ENCODE assay signal across 14 cellular contexts in the genomic region with DNA sequence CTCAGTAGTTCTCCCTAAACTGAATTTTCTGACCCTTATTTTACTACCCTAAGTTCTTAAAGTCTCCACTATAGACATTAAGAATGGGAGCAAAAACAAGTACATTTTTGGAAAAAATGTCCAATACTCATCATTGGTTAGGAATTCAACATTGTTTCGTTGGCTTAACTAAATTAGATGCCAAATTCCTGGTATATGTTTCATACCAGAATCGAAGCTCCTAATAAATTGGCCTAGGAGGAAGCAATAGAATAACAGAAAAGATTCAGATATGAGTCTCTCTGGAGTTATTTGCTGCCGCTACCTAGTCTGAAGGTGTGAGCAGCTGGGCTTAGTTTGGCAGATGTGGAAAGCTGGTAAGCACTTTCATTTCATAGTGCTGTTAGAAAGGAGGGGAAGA. TPM values are rescaled to one million over a fixed set of nuclear protein-coding genes. Genes with fewer than 3 reads are reported as not detected.
DNase-seq lines count a peak whose midpoint lies in the region; ATAC-seq and TF ChIP-seq lines count a peak whose summit lies in the region.
"Had no signal": no experiment of that assay in that cellular context is flagged by ENCODE, and none has a peak within 500 bp of the region (broad histone marks: within the 10 kb centered on the region; RNA-seq: fewer than 3 reads in every experiment).

No MANE protein-coding gene starts in this region.

- peaks cover 22% of the 10 kb centered on the region for H3K4me1 ChIP-seq in ACC112 (ENCODE audit: control insufficient read depth, insufficient read depth, low read length, unreplicated experiment)
- peaks cover 11% of the 10 kb centered on the region for H3K4me1 ChIP-seq in foreskin keratinocyte
- no peaks in the 10 kb centered on the region for H3K4me1 ChIP-seq in transverse colon
- H3K4me1 ChIP-seq: esophagus squamous epithelium, thyroid gland had no signal

- TF ChIP-seq EP300 in transverse colon (IDR thresholded peaks at IDR 0.05; ENCODE audit: low read depth) = no peak

- WGBS in transverse colon (ENCODE audit: low coverage in 1 of 2), 2 donors = 81 to 88% methylated on average over 3 of the region's 3 CpGs

- peak; percentile 41 for ATAC-seq in foreskin keratinocyte
- ATAC-seq in stimulated activated naive CD8-positive, alpha-beta T cell treated with anti-CD3 and anti-CD28 coated beads, Interleukin-15, amount 100 ng/mL, for 72 hours = no peak
- ATAC-seq: GM12878 had no signal

- H3K27ac Mint-ChIP-seq in stimulated activated naive CD8-positive, alpha-beta T cell treated with anti-CD3 and anti-CD28 coated beads, Interleukin-15, amount 100 ng/mL, for 72 hours = no peak overlapping the region
- H3K27ac Mint-ChIP-seq: activated naive CD4-positive, alpha-beta T cell treated with anti-CD3 and anti-CD28 coated beads for 36 hours had no signal

- H3K27me3 Mint-ChIP-seq in stimulated activated naive CD8-positive, alpha-beta T cell treated with anti-CD3 and anti-CD28 coated beads, Interleukin-15, amount 100 ng/mL, for 72 hours = no peaks in the 10 kb centered on the region

- H3K9me3 Mint-ChIP-seq in stimulated activated naive CD8-positive, alpha-beta T cell treated with anti-CD3 and anti-CD28 coated beads, Interleukin-15, amount 100 ng/mL, for 72 hours = no peaks in the 10 kb centered on the region
- H3K9me3 Mint-ChIP-seq: activated naive CD4-positive, alpha-beta T cell treated with anti-CD3 and anti-CD28 coated beads for 36 hours had no signal

- in situ Hi-C loops in astrocyte of the cerebellum (cut with HindIII; ENCODE audit: low sequenced_read_pairs) (no loop called here), transverse colon (cut with MboI; ENCODE audit: low pct_ligation_motif_present in 1 of 4, low pct_unique_long_range_greater_than_20kb in 1 of 4, low sequenced_read_pairs in 3 of 4) (no loop called here)

- intact Hi-C loops in transverse colon (cut with DNase I; ENCODE audit: low total_unique reads) = no loop called here

- H3K4me3 ChIP-seq in ACC112 (ENCODE audit: low read depth, low read length) (peak overlapping the region; percentile 38), astrocyte of the cerebellum (ENCODE audit: low read depth, low read length) (no peak overlapping the region), transverse colon (no peak overlapping the region)
- H3K4me3 ChIP-seq: esophagus squamous epithelium, GM12878, thyroid gland had no signal

- H3K27me3 ChIP-seq in ACC112 (ENCODE audit: insufficient read depth, low read length) (no peaks in the 10 kb centered on the region), foreskin keratinocyte (no peaks in the 10 kb centered on the region), transverse colon (no peaks in the 10 kb centered on the region)
- H3K27me3 ChIP-seq: esophagus squamous epithelium, thyroid gland had no signal

- peak overlapping the region; percentile 29 for H2AFZ ChIP-seq in ACC112 (ENCODE audit: low read length, unreplicated experiment)

- no peak for TF ChIP-seq POLR2A in transverse colon (IDR thresholded peaks at IDR 0.05)

- no peak overlapping the region for H3K4me3 Mint-ChIP-seq in stimulated activated naive CD8-positive, alpha-beta T cell treated with anti-CD3 and anti-CD28 coated beads, Interleukin-15, amount 100 ng/mL, for 72 hours
- H3K4me3 Mint-ChIP-seq: activated naive CD4-positive, alpha-beta T cell treated with anti-CD3 and anti-CD28 coated beads for 36 hours had no signal

- 0 out of 2 replicates have a peak, but pooled peaks cover 6% of the 10 kb centered on the region for H3K36me3 ChIP-seq in ACC112 (ENCODE audit: insufficient read depth, low read length)
- peaks cover 0 to 32% (median 5%) of the 10 kb centered on the region in 4 donors for H3K36me3 ChIP-seq in transverse colon

- H3K9me3 ChIP-seq in transverse colon = no peaks in the 10 kb centered on the region
- H3K9me3 ChIP-seq: esophagus squamous epithelium, thyroid gland had no signal

- H3K79me2 ChIP-seq in ACC112 (ENCODE audit: control insufficient read depth, insufficient read depth, low read length, unreplicated experiment) = no peaks in the 10 kb centered on the region

- H3K27ac ChIP-seq in ACC112 (ENCODE audit: low read depth, low read length) (peak overlapping the region; percentile 63), foreskin keratinocyte (no peak overlapping the region), transverse colon (no peak overlapping the region)
- H3K27ac ChIP-seq: esophagus squamous epithelium, thyroid gland had no signal

- no peaks in the 10 kb centered on the region for H3K4me1 Mint-ChIP-seq in stimulated activated naive CD8-positive, alpha-beta T cell treated with anti-CD3 and anti-CD28 coated beads, Interleukin-15, amount 100 ng/mL, for 72 hours

- TF ChIP-seq CTCF in astrocyte of the cerebellum (IDR thresholded peaks at IDR 0.05; ENCODE audit: low read depth, low read length, missing control alignments) (no peak), foreskin keratinocyte (conservative IDR thresholded peaks at IDR 0.05) (no peak), transverse colon (IDR thresholded peaks at IDR 0.05) (no peak)

- peak; percentile 71 for DNase-seq in HS-27A (ENCODE audit: low read depth)
- peak; percentile 38 for DNase-seq in astrocyte of the cerebellum (ENCODE audit: low read depth)
- peak; percentile 47 to 80 for DNase-seq in foreskin keratinocyte
- no peak for DNase-seq in stimulated activated naive CD8-positive, alpha-beta T cell treated with anti-CD3 and anti-CD28 coated beads, Interleukin-15, amount 100 ng/mL, for 72 hours
- no peak for DNase-seq in GOT3 (lab: John Stamatoyannopoulos, UW)
- DNase-seq in activated CD4-positive, CD25-positive, alpha-beta regulatory T cell (lab: John Stamatoyannopoulos, UW) = no peak
- no peak for DNase-seq in transverse colon
- DNase-seq: activated naive CD4-positive, alpha-beta T cell treated with anti-CD3 and anti-CD28 coated beads for 36 hours; esophagus squamous epithelium; NCI-H2227 treated with DMSO at 0.1 percent for 48 hours; stimulated activated CD4-positive, alpha-beta T cell treated with anti-CD3 and anti-CD28 coated beads, Interleukin-15, amount 100 ng/mL, for 24 hours; thyroid gland had no signal

RNA-seq across cellular contexts. Expression of a gene that starts 28.6 kb away (rescaled TPM):
- total RNA-seq in foreskin keratinocyte (22.7 and 24.1 TPM in 2 replicates), transverse colon (10 to 100 TPM in 2 of 4 donors, 1 to 10 TPM in 2; 6.6 to 21.8 (median 14.3) TPM)
- 10.8 and 11.4 TPM in 2 replicates for polyA plus RNA-seq in foreskin keratinocyte

Comparison
In these comparisons a context has a peak if more than half of its experiments do, and no peak if none do; other contexts are left out.
1. DNase-seq: peak in HS-27A (single experiment), astrocyte of the cerebellum (single experiment) and foreskin keratinocyte (2 of 2); none in stimulated activated naive CD8-positive, alpha-beta T cell treated with anti-CD3 and anti-CD28 coated beads, Interleukin-15, amount 100 ng/mL, for 72 hours (0 of 2), GOT3 (single experiment), activated CD4-positive, CD25-positive, alpha-beta regulatory T cell (0 of 4) and transverse colon (single experiment).